ENCODE assay signal across 8 cellular contexts in the genomic region with DNA sequence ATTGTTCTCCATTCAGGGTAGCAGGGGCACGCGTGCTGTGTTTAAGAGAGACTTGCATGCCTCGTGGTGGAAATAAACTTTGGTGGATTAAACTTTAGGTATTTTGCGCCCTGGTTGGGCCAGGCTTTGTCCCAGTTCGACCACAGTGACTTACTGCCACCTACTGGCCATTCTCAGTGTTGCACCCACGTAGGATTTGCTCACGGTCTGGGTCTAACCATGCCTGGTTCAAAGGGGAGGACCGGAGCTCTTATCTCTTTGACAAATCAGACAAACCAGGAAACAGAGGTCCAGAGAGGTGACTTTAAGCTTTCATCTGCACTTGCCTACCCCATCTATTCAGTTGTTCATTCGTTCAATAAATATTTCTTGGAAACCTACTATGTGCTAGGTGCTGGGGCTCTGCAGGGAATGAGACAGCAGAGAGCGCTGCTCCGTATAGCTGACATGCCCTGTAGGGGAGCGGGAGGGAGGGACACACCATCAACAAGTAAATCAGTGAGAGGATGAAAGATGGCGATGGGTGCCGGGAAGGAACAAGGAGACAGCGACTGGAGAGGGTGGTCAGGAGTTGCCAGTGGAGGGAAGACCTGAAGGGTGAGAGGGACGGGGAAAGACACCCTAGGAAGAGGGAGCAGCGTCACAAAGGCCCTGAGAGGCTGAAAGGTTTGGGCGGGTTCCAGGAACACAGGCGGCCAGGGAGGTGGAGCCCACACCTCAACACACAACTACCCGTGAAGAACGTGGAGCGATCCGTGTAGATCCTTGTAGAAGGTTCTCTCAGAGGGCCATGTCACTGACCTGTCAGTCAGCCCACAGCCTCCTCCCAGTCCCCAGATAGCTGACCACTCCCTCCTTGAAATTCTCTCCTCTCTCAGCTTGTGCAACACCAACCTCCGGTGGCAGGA. TPM values are rescaled to one million over a fixed set of nuclear protein-coding genes. Genes with fewer than 3 reads are reported as not detected.
DNase-seq lines count a peak whose midpoint lies in the region; ATAC-seq, FAIRE-seq and TF ChIP-seq lines count a peak whose summit lies in the region.

No MANE protein-coding gene starts in this region.

- POLR2A ChIA-PET in PC-3 (lab: Charles Lee; ENCODE audit: unreplicated experiment) = interaction anchor here (0.5 to 0.6 kb wide), 3 partner anchors 55 to 240 kb away, joined by 4 to 12 read pairs (median 5); partner anchors contain the start of gene PEF1

- H3K27me3 ChIP-seq in PC-3 (ENCODE audit: low read length) = no peaks in the 10 kb centered on the region
- peaks cover 2% of the 10 kb centered on the region for H3K27me3 ChIP-seq in fibroblast of lung (ENCODE audit: control insufficient read depth, insufficient read depth, low read length)

- no peaks in the 10 kb centered on the region for H3K36me3 Mint-ChIP-seq in activated T-cell treated with anti-CD3 and anti-CD28 coated beads, Interleukin-2, amount 50 U/mL, for 4 hours (ENCODE audit: insufficient read depth)
- H3K36me3 Mint-ChIP-seq in natural killer cell = no peaks in the 10 kb centered on the region

- DNase-seq in D721Med (ENCODE audit: insufficient read length, low spot score) = peak; percentile 61
- peak; percentile 87 for DNase-seq in Jurkat, Clone E6-1 (ENCODE audit: low read depth, low spot score)
- DNase-seq in PC-3 = peak; percentile 97
- peak; percentile 85 for DNase-seq in activated T-cell treated with anti-CD3 and anti-CD28 coated beads, Interleukin-2, amount 50 U/mL, for 4 hours
- peak; percentile 75 to 87 for DNase-seq in fibroblast of lung (ENCODE audit: low read depth in 2 of 2)
- peak; percentile 82 for DNase-seq in natural killer cell
- DNase-seq in stimulated activated naive CD4-positive, alpha-beta T cell (lab: John Stamatoyannopoulos, UW) = peak; percentile 63 to 88 (median 78)

- peaks cover 11% of the 10 kb centered on the region for H3K4me1 Mint-ChIP-seq in activated T-cell treated with anti-CD3 and anti-CD28 coated beads, Interleukin-2, amount 50 U/mL, for 4 hours (ENCODE audit: low read depth)
- H3K4me1 Mint-ChIP-seq in natural killer cell = peaks cover 5% of the 10 kb centered on the region in 2 donors

- no peak for FAIRE-seq in D721Med (lab: Jason Lieb, UNC)

- no peaks in the 10 kb centered on the region for H4K20me1 ChIP-seq in PC-3 (ENCODE audit: low read length)
- H4K20me1 ChIP-seq in fibroblast of lung (ENCODE audit: control insufficient read depth, extremely low read depth, insufficient read depth, low read length) = no peaks in the 10 kb centered on the region

- peak overlapping the region; percentile 40 for H3K9ac ChIP-seq in PC-3 (ENCODE audit: low read length)
- no peak overlapping the region for H3K9ac ChIP-seq in fibroblast of lung (ENCODE audit: insufficient read depth, low read length)

- no peaks in the 10 kb centered on the region for H3K9me2 ChIP-seq in PC-3 (replicated peaks; ENCODE audit: low read length)

- peaks cover 5% of the 10 kb centered on the region for H3K27me3 Mint-ChIP-seq in activated T-cell treated with anti-CD3 and anti-CD28 coated beads, Interleukin-2, amount 50 U/mL, for 4 hours (ENCODE audit: low read depth)
- H3K27me3 Mint-ChIP-seq in natural killer cell (ENCODE audit: low read depth in 2 of 2) = peaks cover 4 to 14% of the 10 kb centered on the region in 2 donors

- H3K4me3 Mint-ChIP-seq in activated T-cell treated with anti-CD3 and anti-CD28 coated beads, Interleukin-2, amount 50 U/mL, for 4 hours = peak overlapping the region; percentile 47
- no peak overlapping the region for H3K4me3 Mint-ChIP-seq in natural killer cell

- peaks cover 6% of the 10 kb centered on the region for H3F3A ChIP-seq in PC-3 (ENCODE audit: low read length, unreplicated experiment)

- H3K36me3 ChIP-seq in PC-3 (ENCODE audit: low read depth, low read length) (no peaks in the 10 kb centered on the region), fibroblast of lung (ENCODE audit: control insufficient read depth, insufficient read depth, low read length) (no peaks in the 10 kb centered on the region)

- ATAC-seq in GM21528 (IDR thresholded peaks at IDR 0.05; ENCODE audit: low FRiP score, unreplicated experiment) = peak; percentile 83
- peak; percentile 86 for ATAC-seq in PC-3
- ATAC-seq in activated T-cell treated with anti-CD3 and anti-CD28 coated beads, Interleukin-2, amount 50 U/mL, for 4 hours = peak; percentile 96 to 97
- peak; percentile 97 to 99 (median 98) for ATAC-seq in natural killer cell

- CTCF ChIA-PET in PC-3 (lab: Charles Lee) = interaction anchor here (0.6 to 2.1 kb wide), 9 partner anchors 18 to 240 kb away, joined by 3 to 10 read pairs (median 3); no protein-coding TSS in a partner anchor

- BruUV-seq in PC-3 (replicated peaks; lab: Mats Ljungman, UMichigan) = no TSS peak

- H3K9me3 ChIP-seq in PC-3 (ENCODE audit: low read length) (no peaks in the 10 kb centered on the region), fibroblast of lung (ENCODE audit: control insufficient read depth, insufficient read depth, low read depth, low read length) (no peaks in the 10 kb centered on the region)

- H3K4me2 ChIP-seq in PC-3 (ENCODE audit: low read length) (peak overlapping the region; percentile 77), fibroblast of lung (ENCODE audit: extremely low read depth, insufficient read depth, low read length) (peak overlapping the region; percentile 61)

- H2AFZ ChIP-seq in PC-3 (ENCODE audit: low read length) (peak overlapping the region; percentile 66), fibroblast of lung (ENCODE audit: low read length) (peak overlapping the region; percentile 81)

- H3K79me2 ChIP-seq in PC-3 (ENCODE audit: low read length) (no peaks in the 10 kb centered on the region), fibroblast of lung (ENCODE audit: control insufficient read depth, insufficient read depth, low read length) (no peaks in the 10 kb centered on the region)

- intact Hi-C loops in PC-3 (cut with micrococcal nuclease) = loop anchor here (1.0 to 2.0 kb wide), 5 partner anchors 45 to 364 kb away; no protein-coding TSS in a partner anchor
- intact Hi-C loops in natural killer cell (cut with micrococcal nuclease) = loop anchor here (1.0 to 5.0 kb wide), 3 partner anchors 155 to 387 kb away; no protein-coding TSS in a partner anchor

- peaks cover 24% of the 10 kb centered on the region for H3K4me1 ChIP-seq in PC-3 (ENCODE audit: insufficient read depth, low read length)
- H3K4me1 ChIP-seq in fibroblast of lung (ENCODE audit: control insufficient read depth, extremely low read depth, insufficient read depth, low read length) = peaks cover 7% of the 10 kb centered on the region

- no peak overlapping the region for H3K27ac Mint-ChIP-seq in natural killer cell

- no peak overlapping the region for H3K4me3 ChIP-seq in Jurkat, Clone E6-1 (ENCODE audit: low read length)
- H3K4me3 ChIP-seq in PC-3 (ENCODE audit: low read length) (peak overlapping the region; percentile 55), fibroblast of lung (replicated peaks in 1 of 4; ENCODE audit: control extremely low read depth in 1 of 4, insufficient read depth in 1 of 4, low read depth in 3 of 4, low read length in 4 of 4) (peak overlapping the region; percentile 4 to 49 (median 28))

- H3K9me3 Mint-ChIP-seq in activated T-cell treated with anti-CD3 and anti-CD28 coated beads, Interleukin-2, amount 50 U/mL, for 4 hours = no peaks in the 10 kb centered on the region
- no peaks in the 10 kb centered on the region for H3K9me3 Mint-ChIP-seq in natural killer cell

- H3K27ac ChIP-seq in PC-3 (ENCODE audit: low read length) = peak overlapping the region; percentile 74
- peak overlapping the region; percentile 14 for H3K27ac ChIP-seq in fibroblast of lung (ENCODE audit: insufficient read depth, low read length)

- peak; percentile 92 for TF ChIP-seq CTCF in D721Med (IDR thresholded peaks at IDR 0.05; ENCODE audit: insufficient read depth, missing control alignments)
- peak; percentile 96 for TF ChIP-seq CTCF in PC-3 (conservative IDR thresholded peaks at IDR 0.05; ENCODE audit: low read depth, low read length)
- TF ChIP-seq CTCF in fibroblast of lung (conservative IDR thresholded peaks at IDR 0.05 in 1 of 2, IDR thresholded peaks at IDR 0.05 in 1 of 2; ENCODE audit: low read depth in 1 of 2, low read length in 2 of 2) = peak; percentile 85 to 90
- peak; percentile 91 for TF ChIP-seq CTCF in natural killer cell (IDR thresholded peaks at IDR 0.05)

RNA-seq across cellular contexts. Expression of gene TINAGL1, which starts 27.2 kb away (rescaled TPM):
- polyA plus RNA-seq in Jurkat, Clone E6-1 (2012; ENCODE audit: insufficient read depth, insufficient read length) = not detected
- total RNA-seq in PC-3 (2014; rRNA removed) (176 and 217 TPM in 2 replicates), fibroblast of lung (3.0 and 3.3 TPM in 2 replicates), natural killer cell (not detected)
- total RNA-seq in activated T-cell treated with anti-CD3 and anti-CD28 coated beads, Interleukin-2, amount 50 U/mL, for 4 hours = under 1 TPM in 2 of 3 donors, not detected in 1; 0.18 to 0.38 TPM
- 2.8 and 92.5 TPM in 2 replicates for polyA plus RNA-seq in fibroblast of lung
- 3.4 and 96.4 TPM in 2 replicates for polyA plus RNA-seq in fibroblast of lung (2012)
- polyA minus RNA-seq in fibroblast of lung (ENCODE audit: low replicate concordance) = 7.9 and 131 TPM in 2 replicates

Comparison
In these comparisons a context has a peak if more than half of its experiments do, and no peak if none do; other contexts are left out.
1. RNA of gene TINAGL1, which starts 27.2 kb away (total RNA-seq): 176 to 217 TPM in PC-3; 3.0 to 3.3 TPM in fibroblast of lung, 0.18 to 0.38 TPM in activated T-cell treated with anti-CD3 and anti-CD28 coated beads, Interleukin-2, amount 50 U/mL, for 4 hours and not detected in natural killer cell; every median in the first group is over 10 times any median in the second.
2. Peak in every context shown above with its lines, with median percentiles within 50 percentile points of each other: DNase-seq, CTCF ChIP-seq and ATAC-seq.